ENCODE assay signal across 1 cellular context in genomic region chr15:22838292-22839042, GRCh38.
TF ChIP-seq lines count a peak whose summit lies in the region.

Gene NIPA2, plus strand, starts transcription at chr15:22838666. Its CDS starts 13,066 bp downstream, at chr15:22851732.

TF ChIP-seq in HepG2, 621 proteins besides CTCF, POLR2A, EP300 and RAD21 (continued from another document and continues in another):
- TF ChIP-seq TFE3 (CRISPR knock-in tag; IDR thresholded peaks at IDR 0.05) (no peak), NFRKB (IDR thresholded peaks at IDR 0.05) (no peak), ZNF83 (CRISPR knock-in tag; IDR thresholded peaks at IDR 0.05; ENCODE audit: borderline replicate concordance) (no peak), REXO4 (CRISPR knock-in tag; IDR thresholded peaks at IDR 0.05; ENCODE audit: borderline replicate concordance) (no peak), JARID2 (CRISPR knock-in tag; IDR thresholded peaks at IDR 0.05; ENCODE audit: insufficient replicate concordance) (peak; percentile 43), CEBPZ (IDR thresholded peaks at IDR 0.05; ENCODE audit: low read length) (no peak), MED8 (CRISPR knock-in tag; IDR thresholded peaks at IDR 0.05; ENCODE audit: insufficient replicate concordance) (no peak), TOE1 (CRISPR knock-in tag; IDR thresholded peaks at IDR 0.05) (no peak), ZNF431 (CRISPR knock-in tag; IDR thresholded peaks at IDR 0.05; ENCODE audit: borderline replicate concordance, low read depth) (no peak), MAF1 (CRISPR knock-in tag; IDR thresholded peaks at IDR 0.05; ENCODE audit: borderline replicate concordance) (no peak), POLR2AphosphoS2 (IDR thresholded peaks at IDR 0.05; ENCODE audit: low read depth, low read length) (no peak), TCF7 (IDR thresholded peaks at IDR 0.05; ENCODE audit: low read depth) (no peak), NAIF1 (CRISPR knock-in tag; IDR thresholded peaks at IDR 0.05; ENCODE audit: borderline replicate concordance) (0 out of 2 replicates have a peak, but pooled peaks have one; percentile 9), ZNF777 (CRISPR knock-in tag; IDR thresholded peaks at IDR 0.05) (peak; percentile 60; the same call in 1 of the 2 replicates), PCBP1 (IDR thresholded peaks at IDR 0.05; ENCODE audit: borderline replicate concordance, low read depth, low read length) (no peak), ZNF546 (CRISPR knock-in tag; conservative IDR thresholded peaks at IDR 0.05) (no peak), HMGXB4 (CRISPR knock-in tag; IDR thresholded peaks at IDR 0.05; ENCODE audit: borderline replicate concordance in 1 of 2, low read depth in 1 of 2) (peak; percentile 20 to 66; a peak in 2 of 4 replicates), ZNF710 (CRISPR knock-in tag; IDR thresholded peaks at IDR 0.05; ENCODE audit: borderline replicate concordance) (no peak), ZEB1 (IDR thresholded peaks at IDR 0.05; ENCODE audit: insufficient replicate concordance, low read depth) (no peak), ZNF691 (CRISPR knock-in tag; IDR thresholded peaks at IDR 0.05; ENCODE audit: borderline replicate concordance, low read depth) (no peak), ZNF839 (CRISPR knock-in tag; IDR thresholded peaks at IDR 0.05; ENCODE audit: borderline replicate concordance) (no peak), LCORL (IDR thresholded peaks at IDR 0.05) (no peak), LCORL (CRISPR knock-in tag; IDR thresholded peaks at IDR 0.05) (no peak; the same call in 1 of the 2 replicates), HNRNPLL (IDR thresholded peaks at IDR 0.05; ENCODE audit: low read depth, low read length, poor library complexity, severe bottlenecking) (peak; percentile 67), XRCC5 (optimal IDR thresholded peaks at IDR 0.05; ENCODE audit: low read length) (no peak), ARID4A (CRISPR knock-in tag; IDR thresholded peaks at IDR 0.05; ENCODE audit: borderline replicate concordance) (peak; percentile 95), ZNF160 (CRISPR knock-in tag; IDR thresholded peaks at IDR 0.05) (no peak), ZFY (CRISPR knock-in tag; IDR thresholded peaks at IDR 0.05) (peak; percentile 86), ZNF251 (CRISPR knock-in tag; IDR thresholded peaks at IDR 0.05) (no peak), CBX2 (IDR thresholded peaks at IDR 0.05; ENCODE audit: low read depth, low read length) (no peak), CBX2 (CRISPR knock-in tag; IDR thresholded peaks at IDR 0.05; ENCODE audit: low read depth) (no peak), GABPB1 (CRISPR knock-in tag; IDR thresholded peaks at IDR 0.05) (peak; percentile 95), ZNF124 (CRISPR knock-in tag; IDR thresholded peaks at IDR 0.05) (peak; percentile 62; the same call in 1 of the 2 replicates), BRCA1 (CRISPR knock-in tag; IDR thresholded peaks at IDR 0.05) (no peak)
- TF ChIP-seq, protein P1, sequence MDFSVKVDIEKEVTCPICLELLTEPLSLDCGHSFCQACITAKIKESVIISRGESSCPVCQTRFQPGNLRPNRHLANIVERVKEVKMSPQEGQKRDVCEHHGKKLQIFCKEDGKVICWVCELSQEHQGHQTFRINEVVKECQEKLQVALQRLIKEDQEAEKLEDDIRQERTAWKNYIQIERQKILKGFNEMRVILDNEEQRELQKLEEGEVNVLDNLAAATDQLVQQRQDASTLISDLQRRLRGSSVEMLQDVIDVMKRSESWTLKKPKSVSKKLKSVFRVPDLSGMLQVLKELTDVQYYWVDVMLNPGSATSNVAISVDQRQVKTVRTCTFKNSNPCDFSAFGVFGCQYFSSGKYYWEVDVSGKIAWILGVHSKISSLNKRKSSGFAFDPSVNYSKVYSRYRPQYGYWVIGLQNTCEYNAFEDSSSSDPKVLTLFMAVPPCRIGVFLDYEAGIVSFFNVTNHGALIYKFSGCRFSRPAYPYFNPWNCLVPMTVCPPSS (IDR thresholded peaks at IDR 0.05) = no peak
- TF ChIP-seq, protein P2, sequence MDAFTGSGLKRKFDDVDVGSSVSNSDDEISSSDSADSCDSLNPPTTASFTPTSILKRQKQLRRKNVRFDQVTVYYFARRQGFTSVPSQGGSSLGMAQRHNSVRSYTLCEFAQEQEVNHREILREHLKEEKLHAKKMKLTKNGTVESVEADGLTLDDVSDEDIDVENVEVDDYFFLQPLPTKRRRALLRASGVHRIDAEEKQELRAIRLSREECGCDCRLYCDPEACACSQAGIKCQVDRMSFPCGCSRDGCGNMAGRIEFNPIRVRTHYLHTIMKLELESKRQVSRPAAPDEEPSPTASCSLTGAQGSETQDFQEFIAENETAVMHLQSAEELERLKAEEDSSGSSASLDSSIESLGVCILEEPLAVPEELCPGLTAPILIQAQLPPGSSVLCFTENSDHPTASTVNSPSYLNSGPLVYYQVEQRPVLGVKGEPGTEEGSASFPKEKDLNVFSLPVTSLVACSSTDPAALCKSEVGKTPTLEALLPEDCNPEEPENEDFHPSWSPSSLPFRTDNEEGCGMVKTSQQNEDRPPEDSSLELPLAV (CRISPR knock-in tag; conservative IDR thresholded peaks at IDR 0.05; ENCODE audit: low read depth) = no peak
- TF ChIP-seq, protein P3, sequence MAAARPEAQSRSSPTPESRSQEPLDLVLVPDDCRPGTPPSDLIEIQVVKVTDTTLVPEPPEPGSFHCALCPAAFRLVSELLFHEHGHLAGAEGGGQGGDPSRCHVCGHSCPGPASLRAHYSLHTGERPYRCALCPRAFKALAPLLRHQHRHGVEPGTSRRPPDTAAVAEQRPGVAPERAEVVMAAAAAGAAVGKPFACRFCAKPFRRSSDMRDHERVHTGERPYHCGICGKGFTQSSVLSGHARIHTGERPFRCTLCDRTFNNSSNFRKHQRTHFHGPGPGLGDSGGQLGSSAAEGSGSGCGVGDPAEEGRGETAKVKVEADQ (CRISPR knock-in tag; IDR thresholded peaks at IDR 0.05; ENCODE audit: borderline replicate concordance) = peak; percentile 71; the same call in 1 of the 2 replicates
- TF ChIP-seq, protein P4, sequence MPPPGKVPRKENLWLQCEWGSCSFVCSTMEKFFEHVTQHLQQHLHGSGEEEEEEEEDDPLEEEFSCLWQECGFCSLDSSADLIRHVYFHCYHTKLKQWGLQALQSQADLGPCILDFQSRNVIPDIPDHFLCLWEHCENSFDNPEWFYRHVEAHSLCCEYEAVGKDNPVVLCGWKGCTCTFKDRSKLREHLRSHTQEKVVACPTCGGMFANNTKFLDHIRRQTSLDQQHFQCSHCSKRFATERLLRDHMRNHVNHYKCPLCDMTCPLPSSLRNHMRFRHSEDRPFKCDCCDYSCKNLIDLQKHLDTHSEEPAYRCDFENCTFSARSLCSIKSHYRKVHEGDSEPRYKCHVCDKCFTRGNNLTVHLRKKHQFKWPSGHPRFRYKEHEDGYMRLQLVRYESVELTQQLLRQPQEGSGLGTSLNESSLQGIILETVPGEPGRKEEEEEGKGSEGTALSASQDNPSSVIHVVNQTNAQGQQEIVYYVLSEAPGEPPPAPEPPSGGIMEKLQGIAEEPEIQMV (CRISPR knock-in tag; IDR thresholded peaks at IDR 0.05; ENCODE audit: low read depth) = no peak
